In genomic region chr12:6342140-6342889, GRCh38 we compare ENCODE assay signal across 9 cellular contexts. TPM values are rescaled to one million over a fixed set of nuclear protein-coding genes. Genes with fewer than 3 reads are reported as not detected.
DNase-seq lines count a peak whose midpoint lies in the region; ATAC-seq and TF ChIP-seq lines count a peak whose summit lies in the region.
"Had no signal": no experiment of that assay in that cellular context is flagged by ENCODE, and none has a peak within 500 bp of the region (broad histone marks: within the 10 kb centered on the region; RNA-seq: fewer than 3 reads in every experiment).

No MANE protein-coding gene starts in this region.

- H2BK5ac ChIP-seq in mesenchymal stem cell (ENCODE audit: low read depth, low read length, poor library complexity, severe bottlenecking): no peak overlapping the region

- no peak overlapping the region for H2AFZ ChIP-seq in mesenchymal stem cell (ENCODE audit: low read depth, low read length)

- ATAC-seq in HG03439 (IDR thresholded peaks at IDR 0.05; ENCODE audit: unreplicated experiment) (no peak), GM18907 (IDR thresholded peaks at IDR 0.05; ENCODE audit: unreplicated experiment) (no peak)

- peaks cover 4 to 6% of the 10 kb centered on the region in 2 experiments for H3K36me3 ChIP-seq in mesenchymal stem cell (ENCODE audit: control insufficient read depth in 1 of 2, insufficient read depth in 2 of 2, low read depth in 1 of 2, low read length in 2 of 2)
- no peaks in the 10 kb centered on the region for H3K36me3 ChIP-seq in urinary bladder (ENCODE audit: insufficient read depth)

- H3K9me3 Mint-ChIP-seq in T-helper 2 cell treated with Interferon-gamma antibody and Interleukin-4, amounts not matched to agents 5 μg/mL and 100 μg/mL, for 36 hours: no peaks in the 10 kb centered on the region

- H2BK15ac ChIP-seq in mesenchymal stem cell (ENCODE audit: low read depth, poor library complexity, severe bottlenecking): no peak overlapping the region

- peak overlapping the region; percentile 81 for H2BK120ac ChIP-seq in mesenchymal stem cell (ENCODE audit: low read depth, low read length)

- peak overlapping the region in 1 of 2 experiments; percentile 88 for H3K4ac ChIP-seq in mesenchymal stem cell (ENCODE audit: low read depth in 1 of 2, low read length in 2 of 2)

- H3K4me1 ChIP-seq in mesenchymal stem cell (ENCODE audit: control insufficient read depth, insufficient read depth, low read depth, low read length) (peaks cover 26% of the 10 kb centered on the region), urinary bladder (ENCODE audit: insufficient read depth) (no peaks in the 10 kb centered on the region)

- H3K23ac ChIP-seq in mesenchymal stem cell (ENCODE audit: low read length in 2 of 2): no peak overlapping the region

- H4K8ac ChIP-seq in mesenchymal stem cell (ENCODE audit: low read length): peak overlapping the region; percentile 79

- H3K4me2 ChIP-seq in mesenchymal stem cell (ENCODE audit: low read length, poor library complexity, severe bottlenecking): peak overlapping the region; percentile 8

- DNase-seq in T-helper 2 cell treated with Interferon-gamma antibody and Interleukin-4, amounts not matched to agents 5 μg/mL and 100 μg/mL, for 36 hours (ENCODE audit: low spot score): no peak
- DNase-seq in T-helper 2 cell (no peak), choroid plexus epithelial cell (ENCODE audit: low read depth) (no peak), mesenchymal stem cell (no peak), erythroblast (lab: John Stamatoyannopoulos, UW) (no peak)
- DNase-seq: NCI-H1092 treated with DMSO at 0.1 percent for 48 hours had no signal

- peak overlapping the region; percentile 92 to 96 for H2BK12ac ChIP-seq in mesenchymal stem cell (ENCODE audit: low read length in 2 of 2)

- no peak for TF ChIP-seq POLR2A in erythroblast (IDR thresholded peaks at IDR 0.05; ENCODE audit: low read length)

- H3K9ac ChIP-seq in mesenchymal stem cell (ENCODE audit: low read length): peak overlapping the region; percentile 98

- peak overlapping the region in 1 of 2 experiments; percentile 56 for H3K14ac ChIP-seq in mesenchymal stem cell (ENCODE audit: low read length in 2 of 2)

- H3K36me3 Mint-ChIP-seq in T-helper 2 cell treated with Interferon-gamma antibody and Interleukin-4, amounts not matched to agents 5 μg/mL and 100 μg/mL, for 36 hours (ENCODE audit: low read depth): peaks cover 4% of the 10 kb centered on the region

- H4K91ac ChIP-seq in mesenchymal stem cell (ENCODE audit: low read length): peak overlapping the region; percentile 95

- H3K27me3 ChIP-seq in mesenchymal stem cell (ENCODE audit: control insufficient read depth in 1 of 2, insufficient read depth in 1 of 2, low read length in 2 of 2): no peaks in the 10 kb centered on the region

- no peak for TF ChIP-seq CTCF in choroid plexus epithelial cell (conservative IDR thresholded peaks at IDR 0.05; ENCODE audit: low read depth, low read length)

- peaks cover 37% of the 10 kb centered on the region for H3K4me1 Mint-ChIP-seq in T-helper 2 cell treated with Interferon-gamma antibody and Interleukin-4, amounts not matched to agents 5 μg/mL and 100 μg/mL, for 36 hours (ENCODE audit: low read depth)

- peak overlapping the region; percentile 89 for H3K27ac Mint-ChIP-seq in T-helper 2 cell treated with Interferon-gamma antibody and Interleukin-4, amounts not matched to agents 5 μg/mL and 100 μg/mL, for 36 hours

- no peak overlapping the region for H3K4me3 Mint-ChIP-seq in T-helper 2 cell treated with Interferon-gamma antibody and Interleukin-4, amounts not matched to agents 5 μg/mL and 100 μg/mL, for 36 hours

- 62% methylated on average over 6 of the region's 7 CpGs for WGBS in mesenchymal stem cell
- WGBS in urinary bladder: 33% methylated on average over 7 of the region's 7 CpGs

- H3K9me3 ChIP-seq in mesenchymal stem cell (ENCODE audit: control insufficient read depth, low read length): no peaks in the 10 kb centered on the region

- no peaks in the 10 kb centered on the region for H3K27me3 Mint-ChIP-seq in T-helper 2 cell treated with Interferon-gamma antibody and Interleukin-4, amounts not matched to agents 5 μg/mL and 100 μg/mL, for 36 hours (ENCODE audit: low read depth)

- H3K18ac ChIP-seq in mesenchymal stem cell (ENCODE audit: low read depth in 1 of 2, low read length in 2 of 2): peak overlapping the region; percentile 87 to 92

- H3K79me1 ChIP-seq in mesenchymal stem cell (replicated peaks; ENCODE audit: low read length, poor library complexity, severe bottlenecking): peaks cover 4% of the 10 kb centered on the region

- H2AK5ac ChIP-seq in mesenchymal stem cell (ENCODE audit: low read length, severe bottlenecking): peak overlapping the region; percentile 79

- H3K4me3 ChIP-seq in choroid plexus epithelial cell (ENCODE audit: low read depth, low read length) (peak overlapping the region; percentile 99), mesenchymal stem cell (ENCODE audit: insufficient read depth in 1 of 2, low read depth in 1 of 2, low read length in 2 of 2) (peak overlapping the region in 1 of 2 experiments; percentile 96), urinary bladder (ENCODE audit: low read depth, low read length) (peak overlapping the region; percentile 75)

- H3K27ac ChIP-seq in mesenchymal stem cell (ENCODE audit: low read length, poor library complexity, severe bottlenecking) (peak overlapping the region; percentile 38), urinary bladder (ENCODE audit: low read depth) (peak overlapping the region; percentile 84)

RNA-seq across cellular contexts. Expression of gene TNFRSF1A, which starts 0.4 kb away (rescaled TPM):
- 307 TPM for polyA plus RNA-seq in mesenchymal stem cell (2013, experiment 1 of 2)
- 298 TPM for polyA plus RNA-seq in mesenchymal stem cell (2013, experiment 2 of 2)
- total RNA-seq in urinary bladder: 56.1 TPM
- 223 TPM for polyA plus RNA-seq in urinary bladder

RNA-seq across cellular contexts. Expression of gene PLEKHG6, which starts 31.8 kb away (rescaled TPM):
- polyA plus RNA-seq in mesenchymal stem cell (2013, experiment 1 of 2): 0.15 TPM
- 0.23 TPM for polyA plus RNA-seq in mesenchymal stem cell (2013, experiment 2 of 2)
- total RNA-seq in urinary bladder: 6.2 TPM
- polyA plus RNA-seq in urinary bladder: 9.6 TPM

RNA-seq across cellular contexts. Expression of gene SCNN1A, which starts 33.0 kb away (rescaled TPM):
- polyA plus RNA-seq in mesenchymal stem cell (2013, experiment 1 of 2): 1.7 TPM
- polyA plus RNA-seq in mesenchymal stem cell (2013, experiment 2 of 2): 1.3 TPM
- 5.7 TPM for total RNA-seq in urinary bladder
- 10.4 TPM for polyA plus RNA-seq in urinary bladder

RNA-seq across cellular contexts. Expression of gene LTBR, which starts 41.6 kb away (rescaled TPM):
- 262 TPM for polyA plus RNA-seq in mesenchymal stem cell (2013, experiment 1 of 2)
- polyA plus RNA-seq in mesenchymal stem cell (2013, experiment 2 of 2): 265 TPM
- 29.6 TPM for total RNA-seq in urinary bladder
- 126 TPM for polyA plus RNA-seq in urinary bladder
